ENCODE assay signal across 31 cellular contexts in the genomic region with DNA sequence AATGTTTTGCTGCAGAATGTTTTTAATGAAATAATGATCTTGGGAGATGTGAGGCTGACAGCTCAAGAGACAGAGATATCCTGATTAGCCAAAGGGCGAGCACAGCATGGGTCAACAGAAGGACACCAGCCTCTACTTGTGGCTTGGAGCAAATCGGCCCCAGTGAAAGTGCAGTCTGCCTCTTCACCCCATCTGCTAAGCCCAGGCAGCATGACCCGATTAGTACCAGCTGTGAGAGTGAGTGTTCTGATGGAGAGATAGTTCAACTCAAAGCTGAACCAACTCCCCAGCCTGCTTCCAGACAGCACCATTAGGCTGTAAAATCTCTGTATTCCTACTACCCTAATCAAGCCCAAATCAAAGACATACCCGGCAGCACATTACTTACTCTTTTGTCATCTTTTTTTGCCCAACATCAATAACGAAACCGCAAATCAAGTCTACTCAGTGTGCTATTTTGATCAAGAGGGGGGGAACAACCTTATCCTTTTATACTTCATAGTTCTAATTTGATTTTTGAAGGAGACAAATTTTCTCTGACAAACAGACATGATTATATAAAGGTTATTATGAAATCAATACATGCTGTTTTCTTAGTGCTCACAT.
DNase-seq lines count a peak whose midpoint lies in the region; ATAC-seq, FAIRE-seq and TF ChIP-seq lines count a peak whose summit lies in the region.
"Had no signal": no experiment of that assay in that cellular context is flagged by ENCODE, and none has a peak within 500 bp of the region (broad histone marks: within the 10 kb centered on the region; RNA-seq: fewer than 3 reads in every experiment).

No MANE protein-coding gene starts in this region.

- H3K27ac Mint-ChIP-seq in neural crest cell (ENCODE audit: unreplicated experiment): peak overlapping the region; percentile 1
- H3K27ac Mint-ChIP-seq in activated CD8-positive, alpha-beta memory T cell treated with anti-CD3 and anti-CD28 coated beads, Interleukin-2, amount 10 ng/mL, durations not matched to agents 7 days and 5 days: no peak overlapping the region
- H3K27ac Mint-ChIP-seq: CD8-positive, alpha-beta memory T cell; H9; nephron progenitor cell; stimulated activated naive B cell treated with anti-CD40 and anti-IgM and Interleukin-4, amounts not matched to agents 10 μg/mL and 1 μg/mL and 100 μg/mL, for 72 hours had no signal

- H3K4me3 Mint-ChIP-seq in neural crest cell: no peak overlapping the region
- no peak overlapping the region for H3K4me3 Mint-ChIP-seq in activated CD8-positive, alpha-beta memory T cell treated with anti-CD3 and anti-CD28 coated beads, Interleukin-2, amount 10 ng/mL, durations not matched to agents 7 days and 5 days
- H3K4me3 Mint-ChIP-seq: CD8-positive, alpha-beta memory T cell; H9; nephron progenitor cell; stimulated activated naive B cell treated with anti-CD40 and anti-IgM and Interleukin-4, amounts not matched to agents 10 μg/mL and 1 μg/mL and 100 μg/mL, for 72 hours had no signal

- no peak for ATAC-seq in activated CD8-positive, alpha-beta memory T cell treated with anti-CD3 and anti-CD28 coated beads, Interleukin-2, amount 10 ng/mL, durations not matched to agents 7 days and 5 days
- no peak for ATAC-seq in HG02870 (IDR thresholded peaks at IDR 0.05; ENCODE audit: unreplicated experiment)
- ATAC-seq: right lobe of liver; stimulated activated naive B cell treated with anti-CD40 and anti-IgM and Interleukin-4, amounts not matched to agents 10 μg/mL and 1 μg/mL and 100 μg/mL, for 72 hours had no signal

- no peaks in the 10 kb centered on the region for H3K9me3 Mint-ChIP-seq in neural crest cell
- H3K9me3 Mint-ChIP-seq in activated CD8-positive, alpha-beta memory T cell treated with anti-CD3 and anti-CD28 coated beads, Interleukin-2, amount 10 ng/mL, durations not matched to agents 7 days and 5 days (ENCODE audit: low read depth): peaks cover 2% of the 10 kb centered on the region
- H3K9me3 Mint-ChIP-seq: H9, nephron progenitor cell had no signal

- CTCF ChIA-PET in H1 (lab: Charles Lee; ENCODE audit: partially characterized antibody): no interaction called here
- CTCF ChIA-PET in activated CD8-positive, alpha-beta memory T cell treated with anti-CD3 and anti-CD28 coated beads, Interleukin-2, amount 10 ng/mL, durations not matched to agents 7 days and 5 days (lab: Charles Lee): no interaction called here

- no peaks in the 10 kb centered on the region for H3K27me3 Mint-ChIP-seq in neural crest cell (ENCODE audit: low read depth)
- no peaks in the 10 kb centered on the region for H3K27me3 Mint-ChIP-seq in activated CD8-positive, alpha-beta memory T cell treated with anti-CD3 and anti-CD28 coated beads, Interleukin-2, amount 10 ng/mL, durations not matched to agents 7 days and 5 days
- H3K27me3 Mint-ChIP-seq: stimulated activated naive B cell treated with anti-CD40 and anti-IgM and Interleukin-4, amounts not matched to agents 10 μg/mL and 1 μg/mL and 100 μg/mL, for 72 hours had no signal

- no peak overlapping the region for H3K4ac ChIP-seq in H1 (replicated peaks; ENCODE audit: insufficient read length, low read depth, low read length)

- 0 out of 2 replicates have a peak overlapping the region, but pooled peaks have one; percentile 22 for H2AFZ ChIP-seq in H1 (ENCODE audit: low read length)

- no peak overlapping the region for H3K18ac ChIP-seq in H1 (ENCODE audit: extremely low read depth, low read length)

- no peaks in the 10 kb centered on the region for H3K4me1 ChIP-seq in H1 (replicated peaks in 1 of 4; ENCODE audit: control insufficient read depth in 3 of 4, insufficient read depth in 4 of 4, low read length in 3 of 4)
- H3K4me1 ChIP-seq: right lobe of liver, uterus had no signal

- H4K8ac ChIP-seq in H1 (ENCODE audit: extremely low read depth, insufficient read depth, low read length): no peak overlapping the region

- H3K27ac ChIP-seq in H1 (ENCODE audit: low read depth, low read length): no peak overlapping the region
- H3K27ac ChIP-seq: dorsolateral prefrontal cortex, right lobe of liver, RWPE1, SK-N-MC, uterus had no signal

- H4K91ac ChIP-seq in H1 (replicated peaks; ENCODE audit: insufficient read length, low read length): no peak overlapping the region

- H3K9ac ChIP-seq in H1 (replicated peaks in 1 of 4; ENCODE audit: extremely low read depth in 1 of 4, low read depth in 3 of 4, low read length in 3 of 4): no peak overlapping the region

- FAIRE-seq in H1 (lab: Jason Lieb, UNC): no peak
- FAIRE-seq: endothelial cell of umbilical vein, G401.6, keratinocyte had no signal

- H2BK120ac ChIP-seq in H1 (replicated peaks; ENCODE audit: low read depth, low read length): no peak overlapping the region

- no peak overlapping the region for H3K23ac ChIP-seq in H1 (ENCODE audit: insufficient read length)

- H4K20me1 ChIP-seq in H1 (replicated peaks in 1 of 2; ENCODE audit: control insufficient read depth in 1 of 2, insufficient read depth in 2 of 2, low read length in 2 of 2): no peaks in the 10 kb centered on the region

- no peaks in the 10 kb centered on the region for H3K9me3 ChIP-seq in H1 (ENCODE audit: insufficient read depth in 2 of 2, low read depth in 1 of 2, low read length in 1 of 2)
- H3K9me3 ChIP-seq: right lobe of liver, uterus had no signal

- H3K56ac ChIP-seq in H1 (replicated peaks; ENCODE audit: insufficient read length, low read depth, low read length): no peak overlapping the region

- no peaks in the 10 kb centered on the region for H3K79me1 ChIP-seq in H1 (ENCODE audit: low read depth, low read length)

- TF ChIP-seq POLR2A in H1 (IDR thresholded peaks at IDR 0.05; ENCODE audit: control extremely low read depth in 1 of 2, low read depth in 2 of 2, low read length in 2 of 2): no peak

- H2BK12ac ChIP-seq in H1 (ENCODE audit: low read depth, low read length): no peak overlapping the region

- no peak overlapping the region for H2BK15ac ChIP-seq in H1 (ENCODE audit: low read length)

- no peak overlapping the region for H3K4me3 ChIP-seq in H1 (ENCODE audit: extremely low read depth in 1 of 4, insufficient read depth in 2 of 4, low read depth in 3 of 4, low read length in 4 of 4)
- H3K4me3 ChIP-seq: dorsolateral prefrontal cortex, lung, right lobe of liver, SK-N-MC, uterus had no signal

- peaks cover 9% of the 10 kb centered on the region for H3K4me1 Mint-ChIP-seq in neural crest cell
- no peaks in the 10 kb centered on the region for H3K4me1 Mint-ChIP-seq in activated CD8-positive, alpha-beta memory T cell treated with anti-CD3 and anti-CD28 coated beads, Interleukin-2, amount 10 ng/mL, durations not matched to agents 7 days and 5 days
- H3K4me1 Mint-ChIP-seq: CD8-positive, alpha-beta memory T cell; H9; stimulated activated naive B cell treated with anti-CD40 and anti-IgM and Interleukin-4, amounts not matched to agents 10 μg/mL and 1 μg/mL and 100 μg/mL, for 72 hours had no signal

- H3K79me2 ChIP-seq in H1 (ENCODE audit: control insufficient read depth in 1 of 2, insufficient read depth in 2 of 2, low read length in 2 of 2): no peaks in the 10 kb centered on the region

- H3K14ac ChIP-seq in H1 (ENCODE audit: insufficient read length): no peak overlapping the region

- TF ChIP-seq CTCF in AG09319 (IDR thresholded peaks at IDR 0.05; ENCODE audit: low read depth, low read length) (no peak), H1 (IDR thresholded peaks at IDR 0.05; ENCODE audit: control extremely low read depth in 1 of 3, insufficient read depth in 1 of 3, low read depth in 1 of 3, low read length in 3 of 3) (no peak), neural crest cell (conservative IDR thresholded peaks at IDR 0.05) (no peak)

- no peaks in the 10 kb centered on the region for H3K36me3 ChIP-seq in H1 (ENCODE audit: control insufficient read depth in 2 of 4, insufficient read depth in 4 of 4, low read length in 3 of 4)
- H3K36me3 ChIP-seq: right lobe of liver, uterus had no signal

- POLR2A ChIA-PET in H1 (lab: Charles Lee; ENCODE audit: partially characterized antibody): no interaction called here

- H2BK5ac ChIP-seq in H1 (ENCODE audit: low read depth, low read length): no peak overlapping the region

- 93% methylated on average over 6 of the region's 6 CpGs; no CpG with 5 or more reads in 1 of the 2 experiments for WGBS in H1 (ENCODE audit: extremely low coverage in 1 of 2, insufficient coverage in 1 of 2, insufficient read length in 1 of 2, insufficient replicate concordance in 2 of 2, low coverage in 1 of 2, low lambda C conversion rate in 2 of 2, missing lambda C conversion rate in 1 of 2), 2 experiments

- no peak overlapping the region for H2AK5ac ChIP-seq in H1 (ENCODE audit: low read depth, low read length)

- no peaks in the 10 kb centered on the region for H3K36me3 Mint-ChIP-seq in neural crest cell (ENCODE audit: low read depth)
- no peaks in the 10 kb centered on the region for H3K36me3 Mint-ChIP-seq in activated CD8-positive, alpha-beta memory T cell treated with anti-CD3 and anti-CD28 coated beads, Interleukin-2, amount 10 ng/mL, durations not matched to agents 7 days and 5 days
- H3K36me3 Mint-ChIP-seq: CD8-positive, alpha-beta memory T cell; stimulated activated naive B cell treated with anti-CD40 and anti-IgM and Interleukin-4, amounts not matched to agents 10 μg/mL and 1 μg/mL and 100 μg/mL, for 72 hours had no signal

- H2BK20ac ChIP-seq in H1 (ENCODE audit: low read length): no peak overlapping the region

- TF ChIP-seq EP300 in H1 (IDR thresholded peaks at IDR 0.05; ENCODE audit: borderline replicate concordance in 1 of 2, low read depth in 2 of 2, low read length in 2 of 2): no peak

- H3K27me3 ChIP-seq in H1 (replicated peaks in 1 of 4; ENCODE audit: control insufficient read depth in 3 of 4, extremely low read depth in 1 of 4, insufficient read depth in 3 of 4, low read length in 3 of 4): no peaks in the 10 kb centered on the region
- H3K27me3 ChIP-seq: dorsolateral prefrontal cortex, right lobe of liver, uterus had no signal

- DNase-seq in AG09319 (ENCODE audit: extremely low read depth, low read depth) (peak; percentile 2), NCI-H146 treated with DMSO at 0.1 percent for 48 hours (lab: John Stamatoyannopoulos, UW; ENCODE audit: unreplicated experiment) (peak; percentile 30), H1 (ENCODE audit: low read depth in 1 of 2, low spot score in 2 of 2) (no peak), neural crest cell (ENCODE audit: low read depth, low spot score) (no peak), NCI-H1048 (lab: John Stamatoyannopoulos, UW) (no peak)
- no peak for DNase-seq in activated CD8-positive, alpha-beta memory T cell treated with anti-CD3 and anti-CD28 coated beads, Interleukin-2, amount 10 ng/mL, durations not matched to agents 7 days and 5 days
- no peak for DNase-seq in stimulated activated CD4-positive, alpha-beta T cell treated with anti-CD3 and anti-CD28 coated beads, Interleukin-4, amount 100 ng/mL, for 1 hour
- DNase-seq: 8988T; activated CD4-positive, alpha-beta T cell treated with anti-CD3 and anti-CD28 coated beads for 48 hours; activated T-cell treated with anti-CD3 and anti-CD28 coated beads, Interleukin-2, amount 50 U/mL, for 48 hours; AML-193; CD8-positive, alpha-beta memory T cell; cerebellar nuclear complex; dorsolateral prefrontal cortex; H9; NCI-H2081; NCI-H345; NCI-H774; nephron progenitor cell; right lobe of liver; stimulated activated CD4-positive, alpha-beta T cell treated with anti-CD3 and anti-CD28 coated beads, Interleukin-12 subunit alpha, Interleukin-12 subunit beta, amount 100 ng/mL, for 4 hours; stimulated activated CD4-positive, alpha-beta T cell treated with anti-CD3 and anti-CD28 coated beads, Interleukin-4, amount 100 ng/mL, for 4 hours; stimulated activated naive B cell treated with anti-CD40 and anti-IgM and Interleukin-4, amounts not matched to agents 10 μg/mL and 1 μg/mL and 100 μg/mL, for 72 hours; uterus had no signal

- no peaks in the 10 kb centered on the region for H3K23me2 ChIP-seq in H1 (ENCODE audit: low read depth, low read length)

- no peak overlapping the region for H3K4me2 ChIP-seq in H1 (ENCODE audit: insufficient read depth in 1 of 2, low read depth in 2 of 2, low read length in 2 of 2)

- no peak overlapping the region for H4K5ac ChIP-seq in H1 (ENCODE audit: insufficient read length, low read depth, low read length)

- no peak for TF ChIP-seq RAD21 in H1 (IDR thresholded peaks at IDR 0.05 in 1 of 2, conservative IDR thresholded peaks at IDR 0.05 in 1 of 2; ENCODE audit: low read depth in 2 of 2, low read length in 2 of 2)

Comparison
In these comparisons a context has a peak if more than half of its experiments do, and no peak if none do; other contexts are left out.
1. DNase-seq: peak in AG09319 (single experiment) and NCI-H146 treated with DMSO at 0.1 percent for 48 hours (single experiment); none in H1 (0 of 2), neural crest cell (single experiment), activated CD8-positive, alpha-beta memory T cell treated with anti-CD3 and anti-CD28 coated beads, Interleukin-2, amount 10 ng/mL, durations not matched to agents 7 days and 5 days (single experiment), NCI-H1048 (single experiment) and stimulated activated CD4-positive, alpha-beta T cell treated with anti-CD3 and anti-CD28 coated beads, Interleukin-4, amount 100 ng/mL, for 1 hour (single experiment).